ENCODE assay signal across 9 cellular contexts in the genomic region with DNA sequence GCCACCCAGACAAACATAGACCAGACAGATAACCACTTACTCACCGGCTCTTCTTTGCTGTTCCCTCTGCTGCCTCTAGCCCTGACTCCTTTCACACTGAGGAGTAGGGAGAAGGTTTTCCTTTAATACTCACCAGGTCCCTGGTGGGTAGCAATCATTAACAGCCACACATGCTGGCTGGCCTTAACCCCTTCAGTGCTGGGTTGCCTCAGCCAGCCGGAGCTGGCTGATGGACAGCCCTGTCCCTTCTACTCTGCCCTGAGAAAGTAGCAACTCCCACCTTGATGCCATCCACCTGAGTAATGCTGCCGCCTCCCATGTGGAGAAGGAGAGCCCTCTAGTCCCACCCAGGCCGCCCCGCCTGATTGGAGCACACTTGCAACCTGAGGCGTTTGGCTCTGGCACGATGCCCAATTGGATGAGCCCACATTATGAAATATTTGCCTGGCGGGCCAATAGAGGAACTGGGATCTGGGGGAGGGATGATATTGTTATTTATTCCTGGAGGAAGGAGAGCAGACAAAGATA.
DNase-seq lines count a peak whose midpoint lies in the region; ATAC-seq, FAIRE-seq and TF ChIP-seq lines count a peak whose summit lies in the region.
"Had no signal": no experiment of that assay in that cellular context is flagged by ENCODE, and none has a peak within 500 bp of the region (broad histone marks: within the 10 kb centered on the region; RNA-seq: fewer than 3 reads in every experiment).

No MANE protein-coding gene starts in this region.

- FAIRE-seq in D721Med (lab: Jason Lieb, UNC): no peak
- FAIRE-seq: colon had no signal

- TF ChIP-seq CTCF in fibroblast of mammary gland (conservative IDR thresholded peaks at IDR 0.05; ENCODE audit: control insufficient read depth, insufficient read depth, low read depth, low read length) (no peak), omental fat pad (IDR thresholded peaks at IDR 0.05) (no peak), D721Med (IDR thresholded peaks at IDR 0.05; ENCODE audit: insufficient read depth, missing control alignments) (no peak)

- ATAC-seq in omental fat pad (ENCODE audit: low FRiP score) (peak; percentile 86), HG02885 (IDR thresholded peaks at IDR 0.05; ENCODE audit: poor library complexity, unreplicated experiment) (no peak)

- H3K4me3 ChIP-seq in fibroblast of mammary gland (ENCODE audit: control insufficient read depth, low read depth, low read length): no peak overlapping the region

- DNase-seq in GDM1 (lab: John Stamatoyannopoulos, UW) (peak; percentile 16), NCI-H510A treated with DMSO at 0.1 percent for 48 hours (lab: John Stamatoyannopoulos, UW) (peak; percentile 96), fibroblast of mammary gland (ENCODE audit: low read depth) (peak; percentile 54), omental fat pad (ENCODE audit: low spot score) (peak; percentile 58), anterior cingulate cortex (lab: John Stamatoyannopoulos, UW) (no peak), D721Med (ENCODE audit: insufficient read length, low spot score) (no peak), globus pallidus (ENCODE audit: low spot score) (no peak)

Comparison
In these comparisons a context has a peak if more than half of its experiments do, and no peak if none do; other contexts are left out.
1. DNase-seq: peak in GDM1 (single experiment), NCI-H510A treated with DMSO at 0.1 percent for 48 hours (single experiment), fibroblast of mammary gland (single experiment) and omental fat pad (single experiment); none in anterior cingulate cortex (0 of 58), D721Med (single experiment) and globus pallidus (single experiment).